Comparison of ENCODE assay signal across 16 cellular contexts in genomic region chr14:20428802-20429201, GRCh38. TPM values are rescaled to one million over a fixed set of nuclear protein-coding genes. Genes with fewer than 3 reads are reported as not detected.
DNase-seq lines count a peak whose midpoint lies in the region; ATAC-seq and TF ChIP-seq lines count a peak whose summit lies in the region.
"Had no signal": no experiment of that assay in that cellular context is flagged by ENCODE, and none has a peak within 500 bp of the region (broad histone marks: within the 10 kb centered on the region; RNA-seq: fewer than 3 reads in every experiment).

No MANE protein-coding gene starts in this region.

- H3K27ac ChIP-seq in tibial artery: no peak overlapping the region
- H3K27ac ChIP-seq: coronary artery, vagina had no signal

- intact Hi-C loops in Caco-2 (cut with micrococcal nuclease; ENCODE audit: unreplicated experiment) (no loop called here), activated B cell treated with CpG ODN at 0.5 μM for 24 hours (cut with micrococcal nuclease) (no loop called here), tibial artery (cut with DNase I; ENCODE audit: low total_unique reads) (no loop called here)

- H3K9me3 ChIP-seq in BE2C (no peaks in the 10 kb centered on the region), Caco-2 (no peaks in the 10 kb centered on the region), tibial artery (no peaks in the 10 kb centered on the region)
- H3K9me3 ChIP-seq: esophagus squamous epithelium, HAP-1, vagina had no signal

- ATAC-seq in activated B cell treated with CpG ODN at 0.5 μM for 24 hours (ENCODE audit: low read depth): no peak
- ATAC-seq in memory B cell (ENCODE audit: low read depth): no peak
- ATAC-seq: WTC11 had no signal

- no peaks in the 10 kb centered on the region for H3K9me3 Mint-ChIP-seq in Caco-2 (ENCODE audit: unreplicated experiment)
- no peaks in the 10 kb centered on the region for H3K9me3 Mint-ChIP-seq in activated B cell treated with CpG ODN at 0.5 μM for 24 hours
- no peaks in the 10 kb centered on the region for H3K9me3 Mint-ChIP-seq in memory B cell
- H3K9me3 Mint-ChIP-seq: WTC11 had no signal

- BruUV-seq in Caco-2 (replicated peaks; lab: Mats Ljungman, UMichigan): no TSS peak

- CTCF ChIA-PET in Caco-2 (lab: Charles Lee) (no interaction called here), activated B cell treated with CpG ODN at 0.5 μM for 24 hours (lab: Charles Lee) (interaction anchor here (3.6 kb wide), 1 partner anchor 13 kb away, joined by 12 read pairs; no protein-coding TSS in a partner anchor)

- H3K27me3 Mint-ChIP-seq in Caco-2 (ENCODE audit: insufficient read depth, unreplicated experiment): no peaks in the 10 kb centered on the region
- H3K27me3 Mint-ChIP-seq in activated B cell treated with CpG ODN at 0.5 μM for 24 hours: no peaks in the 10 kb centered on the region
- H3K27me3 Mint-ChIP-seq in memory B cell: no peaks in the 10 kb centered on the region

- H3K27me3 ChIP-seq in BE2C: no peaks in the 10 kb centered on the region
- no peaks in the 10 kb centered on the region for H3K27me3 ChIP-seq in Caco-2 (replicated peaks; ENCODE audit: control insufficient read depth, insufficient read depth, low read length)
- H3K27me3 ChIP-seq in tibial artery: no peaks in the 10 kb centered on the region
- H3K27me3 ChIP-seq: esophagus squamous epithelium, vagina had no signal

- DNase-seq in BE2C (peak; percentile 21), Caco-2 (no peak), activated B cell treated with CpG ODN at 0.5 μM for 24 hours (no peak), memory B cell (ENCODE audit: low spot score in 2 of 2) (no peak), tibial artery (no peak), HCEC 1CT (no peak), NCI-H446 (lab: John Stamatoyannopoulos, UW) (no peak), EL (no peak)
- DNase-seq: DND-41, esophagus squamous epithelium, NCI-H1417 treated with DMSO at 0.1 percent for 48 hours had no signal

- H3K4me1 ChIP-seq in BE2C (no peaks in the 10 kb centered on the region), Caco-2 (peaks cover 22% of the 10 kb centered on the region), tibial artery (peaks cover 0 to 3% (median 0%) of the 10 kb centered on the region in 4 donors)
- H3K4me1 ChIP-seq: HAP-1 had no signal

- H3K4me3 Mint-ChIP-seq in Caco-2 (ENCODE audit: unreplicated experiment) (no peak overlapping the region), activated B cell treated with CpG ODN at 0.5 μM for 24 hours (peak overlapping the region; percentile 73), memory B cell (peak overlapping the region; percentile 74)
- H3K4me3 Mint-ChIP-seq: WTC11 had no signal

- H3K4me3 ChIP-seq in BE2C (ENCODE audit: low read depth, low read length): no peak overlapping the region
- no peak overlapping the region for H3K4me3 ChIP-seq in Caco-2 (ENCODE audit: low read depth, low read length)
- no peak overlapping the region for H3K4me3 ChIP-seq in tibial artery
- H3K4me3 ChIP-seq: coronary artery, esophagus squamous epithelium, HAP-1, vagina had no signal

- peak overlapping the region; percentile 6 for H3K27ac Mint-ChIP-seq in Caco-2 (ENCODE audit: unreplicated experiment)
- H3K27ac Mint-ChIP-seq in activated B cell treated with CpG ODN at 0.5 μM for 24 hours: peak overlapping the region; percentile 96
- peak overlapping the region; percentile 87 for H3K27ac Mint-ChIP-seq in memory B cell
- H3K27ac Mint-ChIP-seq: WTC11 had no signal

- H3K4me1 Mint-ChIP-seq in Caco-2 (ENCODE audit: low read depth, unreplicated experiment): peaks cover 23% of the 10 kb centered on the region
- peaks cover 58% of the 10 kb centered on the region for H3K4me1 Mint-ChIP-seq in activated B cell treated with CpG ODN at 0.5 μM for 24 hours
- H3K4me1 Mint-ChIP-seq in memory B cell: peaks cover 41% of the 10 kb centered on the region

- H3K36me3 ChIP-seq in BE2C (no peaks in the 10 kb centered on the region), Caco-2 (ENCODE audit: control insufficient read depth, insufficient read depth, low read length) (no peaks in the 10 kb centered on the region), tibial artery (no peaks in the 10 kb centered on the region)
- H3K36me3 ChIP-seq: esophagus squamous epithelium, HAP-1, vagina had no signal

- POLR2A ChIA-PET in Caco-2 (lab: Charles Lee) (interaction anchor here (0.5 kb wide), 1 partner anchor 546 kb away, joined by 5 read pairs; no protein-coding TSS in a partner anchor), activated B cell treated with CpG ODN at 0.5 μM for 24 hours (lab: Charles Lee) (interaction anchor here (1.5 to 2.6 kb wide), 7 partner anchors 9 to 86 kb away, joined by 3 to 12 read pairs (median 8); partner anchors contain the start of genes APEX1, OSGEP, PARP2 and PIP4P1)

- TF ChIP-seq CTCF in BE2C (IDR thresholded peaks at IDR 0.05; ENCODE audit: low read depth, low read length) (no peak), Caco-2 (IDR thresholded peaks at IDR 0.05; ENCODE audit: insufficient read depth in 1 of 2, low read depth in 1 of 2, low read length in 1 of 2, severe bottlenecking in 1 of 2, unreplicated experiment in 1 of 2) (no peak), activated B cell treated with CpG ODN at 0.5 μM for 24 hours (IDR thresholded peaks at IDR 0.05) (no peak), tibial artery (IDR thresholded peaks at IDR 0.05) (no peak)

- H3K36me3 Mint-ChIP-seq in Caco-2 (ENCODE audit: insufficient read depth, unreplicated experiment): no peaks in the 10 kb centered on the region
- no peaks in the 10 kb centered on the region for H3K36me3 Mint-ChIP-seq in activated B cell treated with CpG ODN at 0.5 μM for 24 hours (ENCODE audit: low read depth)
- no peaks in the 10 kb centered on the region for H3K36me3 Mint-ChIP-seq in memory B cell
- H3K36me3 Mint-ChIP-seq: WTC11 had no signal

RNA-seq across cellular contexts. Expression of gene KLHL33, which starts 7.2 kb away (rescaled TPM):
- polyA plus RNA-seq in BE2C (2012; ENCODE audit: insufficient read depth, insufficient read length, low read depth): 0.08 TPM
- not detected in 2 replicates for total RNA-seq in Caco-2 (2022)
- total RNA-seq in activated B cell treated with CpG ODN at 0.5 μM for 24 hours: 0.42 and 0.53 TPM in 2 replicates
- total RNA-seq: NCI-H460 had no signal

RNA-seq across cellular contexts. Expression of gene TEP1, which starts 15.5 kb away (rescaled TPM):
- 4.7 TPM for polyA plus RNA-seq in BE2C (2012; ENCODE audit: insufficient read depth, insufficient read length, low read depth)
- total RNA-seq in Caco-2 (2022) (18.8 and 23.2 TPM in 2 replicates), activated B cell treated with CpG ODN at 0.5 μM for 24 hours (99.0 and 120 TPM in 2 replicates)

RNA-seq across cellular contexts. Expression of gene OSGEP, which starts 25.8 kb away (rescaled TPM):
- polyA plus RNA-seq in BE2C (2012; ENCODE audit: insufficient read depth, insufficient read length, low read depth): 64.7 TPM
- 63.1 and 64.3 TPM in 2 replicates for total RNA-seq in Caco-2 (2022)
- 98.3 and 112 TPM in 2 replicates for total RNA-seq in activated B cell treated with CpG ODN at 0.5 μM for 24 hours

RNA-seq across cellular contexts. Expression of gene APEX1, which starts 26.2 kb away (rescaled TPM):
- polyA plus RNA-seq in BE2C (2012; ENCODE audit: insufficient read depth, insufficient read length, low read depth): 420 TPM
- total RNA-seq in Caco-2 (2022) (176 and 185 TPM in 2 replicates), activated B cell treated with CpG ODN at 0.5 μM for 24 hours (215 and 231 TPM in 2 replicates)

RNA-seq across cellular contexts. Expression of gene PIP4P1, which starts 32.4 kb away (rescaled TPM):
- polyA plus RNA-seq in BE2C (2012; ENCODE audit: insufficient read depth, insufficient read length, low read depth): 69.3 TPM
- 39.6 and 46.2 TPM in 2 replicates for total RNA-seq in Caco-2 (2022)
- 84.8 and 87.3 TPM in 2 replicates for total RNA-seq in activated B cell treated with CpG ODN at 0.5 μM for 24 hours

Comparison
In these comparisons a context has a peak if more than half of its experiments do, and no peak if none do; other contexts are left out.
1. H3K27ac Mint-ChIP-seq: peak in every context shown above with its lines; median percentile 96 in activated B cell treated with CpG ODN at 0.5 μM for 24 hours; 87 in memory B cell; 6 in Caco-2.